Comparison of ENCODE assay signal across 1 cellular context in the genomic region with DNA sequence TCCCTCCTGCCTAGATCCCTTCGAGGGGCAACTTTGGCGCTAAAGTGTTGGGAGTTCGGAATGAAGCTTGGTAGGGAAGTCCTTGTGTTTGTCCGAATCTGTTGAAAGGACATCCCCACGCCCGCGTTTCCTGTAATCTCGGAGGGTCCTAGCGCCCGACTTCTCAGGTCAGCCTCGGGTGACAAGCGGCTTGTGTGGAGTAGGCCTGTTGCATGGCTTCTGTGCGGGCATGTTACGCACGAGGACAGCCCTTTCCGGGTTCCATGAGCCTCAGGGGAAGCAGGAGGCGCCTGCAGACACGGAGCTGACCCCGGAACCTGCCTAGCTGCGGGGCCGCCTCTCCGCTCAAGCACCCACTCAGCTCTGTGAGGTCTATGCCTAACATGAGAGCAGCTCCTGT.
TF ChIP-seq lines count a peak whose summit lies in the region.

No MANE protein-coding gene starts in this region.

TF ChIP-seq in IMR-90, 13 proteins besides CTCF, POLR2A, EP300 and RAD21:
- TF ChIP-seq, protein P1, sequence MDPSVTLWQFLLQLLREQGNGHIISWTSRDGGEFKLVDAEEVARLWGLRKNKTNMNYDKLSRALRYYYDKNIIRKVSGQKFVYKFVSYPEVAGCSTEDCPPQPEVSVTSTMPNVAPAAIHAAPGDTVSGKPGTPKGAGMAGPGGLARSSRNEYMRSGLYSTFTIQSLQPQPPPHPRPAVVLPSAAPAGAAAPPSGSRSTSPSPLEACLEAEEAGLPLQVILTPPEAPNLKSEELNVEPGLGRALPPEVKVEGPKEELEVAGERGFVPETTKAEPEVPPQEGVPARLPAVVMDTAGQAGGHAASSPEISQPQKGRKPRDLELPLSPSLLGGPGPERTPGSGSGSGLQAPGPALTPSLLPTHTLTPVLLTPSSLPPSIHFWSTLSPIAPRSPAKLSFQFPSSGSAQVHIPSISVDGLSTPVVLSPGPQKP (IDR thresholded peaks at IDR 0.05; ENCODE audit: borderline replicate concordance, low read depth, low read length): no peak
- TF ChIP-seq NFE2L2 (IDR thresholded peaks at IDR 0.05; ENCODE audit: low read depth, low read length) (no peak), CEBPB (IDR thresholded peaks at IDR 0.05; ENCODE audit: low read depth, low read length) (no peak), MXI1 (IDR thresholded peaks at IDR 0.05; ENCODE audit: borderline replicate concordance, low read depth, low read length) (no peak), BHLHE40 (IDR thresholded peaks at IDR 0.05; ENCODE audit: low read depth, low read length) (no peak)
